Comparison of ENCODE assay signal across 23 cellular contexts in the genomic region with DNA sequence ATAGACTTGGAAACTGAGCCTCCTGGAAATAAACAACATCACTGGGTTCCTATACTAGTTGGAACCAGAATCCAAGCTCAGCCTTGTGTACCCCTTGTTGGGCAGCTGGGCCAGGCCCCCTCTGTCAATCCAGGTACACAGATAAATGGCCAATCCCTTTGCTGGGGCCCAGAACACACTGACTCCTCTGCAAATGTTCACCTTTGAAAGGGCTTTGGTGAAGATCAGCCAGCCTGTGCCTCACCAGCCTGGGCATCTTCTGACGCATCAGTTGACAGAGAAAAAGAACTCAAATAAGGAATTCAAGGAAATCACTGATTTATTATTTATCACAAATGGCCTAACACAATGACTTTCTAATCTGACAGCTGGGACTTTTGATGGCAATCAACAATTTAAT.
DNase-seq lines count a peak whose midpoint lies in the region; ATAC-seq and TF ChIP-seq lines count a peak whose summit lies in the region.
"Had no signal": no experiment of that assay in that cellular context is flagged by ENCODE, and none has a peak within 500 bp of the region (broad histone marks: within the 10 kb centered on the region; RNA-seq: fewer than 3 reads in every experiment).

No MANE protein-coding gene starts in this region.

- no peak overlapping the region for H2AFZ ChIP-seq in DND-41 (ENCODE audit: low read depth, low read length)
- H2AFZ ChIP-seq: hepatocyte had no signal

- no peaks in the 10 kb centered on the region for H4K20me1 ChIP-seq in DND-41 (ENCODE audit: insufficient read depth, low read length)
- H4K20me1 ChIP-seq: BLaER1 treated with 17β-estradiol and CSF1 and Interleukin-3, amounts not matched to agents 10 nM and 100 nM had no signal

- peak overlapping the region; percentile 38 for H3K4me3 Mint-ChIP-seq in activated T-helper 1 cell treated with anti-CD3 and anti-CD28 coated beads, Interleukin-12 subunit alpha, Interleukin-12 subunit beta, Interleukin-2, Interleukin-4 antibody, amounts not matched to agents 30 ng/mL and 10 ng/mL and 1 ng/mL, durations not matched to agents 14 hours and 24 hours and 36 hours
- H3K4me3 Mint-ChIP-seq in naive thymus-derived CD8-positive, alpha-beta T cell, result peak overlapping the region in 9 of 10 donors; percentile 34 to 73 (median 64)
- H3K4me3 Mint-ChIP-seq: brain, nephron, type B pancreatic cell had no signal

- no peak for ATAC-seq in DND-41 (ENCODE audit: insufficient read depth, low read depth)
- no peak for ATAC-seq in naive thymus-derived CD8-positive, alpha-beta T cell
- ATAC-seq: HepG2 had no signal

- H3K36me3 Mint-ChIP-seq in activated T-helper 1 cell treated with anti-CD3 and anti-CD28 coated beads, Interleukin-12 subunit alpha, Interleukin-12 subunit beta, Interleukin-2, Interleukin-4 antibody, amounts not matched to agents 30 ng/mL and 10 ng/mL and 1 ng/mL, durations not matched to agents 14 hours and 24 hours and 36 hours (ENCODE audit: low read depth), result peaks cover 9% of the 10 kb centered on the region
- peaks cover 0 to 4% (median 0%) of the 10 kb centered on the region in 3 donors for H3K36me3 Mint-ChIP-seq in naive thymus-derived CD8-positive, alpha-beta T cell
- H3K36me3 Mint-ChIP-seq: brain, type B pancreatic cell had no signal

- peak overlapping the region; percentile 97 for H3K27ac Mint-ChIP-seq in activated T-helper 1 cell treated with anti-CD3 and anti-CD28 coated beads, Interleukin-12 subunit alpha, Interleukin-12 subunit beta, Interleukin-2, Interleukin-4 antibody, amounts not matched to agents 30 ng/mL and 10 ng/mL and 1 ng/mL, durations not matched to agents 14 hours and 24 hours and 36 hours
- H3K27ac Mint-ChIP-seq in naive thymus-derived CD8-positive, alpha-beta T cell, result peak overlapping the region; percentile 86 to 100 (median 96)
- H3K27ac Mint-ChIP-seq: brain, type B pancreatic cell had no signal

- peak overlapping the region; percentile 99 for H3K27ac ChIP-seq in DND-41 (ENCODE audit: low read length)
- H3K27ac ChIP-seq: BLaER1 treated with 17β-estradiol and CSF1 and Interleukin-3, amounts not matched to agents 10 nM and 100 nM; esophagus muscularis mucosa; hepatocyte; HL-60; left lung; ovary had no signal

- no peak overlapping the region for H3K4me2 ChIP-seq in DND-41 (ENCODE audit: insufficient read depth, low read length)

- H3K27me3 ChIP-seq in DND-41 (ENCODE audit: insufficient read depth, low read length, poor library complexity), result no peaks in the 10 kb centered on the region
- H3K27me3 ChIP-seq: BLaER1 treated with 17β-estradiol and CSF1 and Interleukin-3, amounts not matched to agents 10 nM and 100 nM; hepatocyte; left lung; ovary had no signal

- POLR2A ChIA-PET in naive thymus-derived CD8-positive, alpha-beta T cell (lab: Charles Lee), result interaction anchor here (0.5 to 23.8 kb wide), 9 partner anchors 8 to 1086 kb away, joined by 3 to 361 read pairs (median 6); a partner anchor contains a TSS

- no peaks in the 10 kb centered on the region; the same call in 1 of the 2 replicates for H3K36me3 ChIP-seq in DND-41 (ENCODE audit: insufficient read depth, low read length)
- H3K36me3 ChIP-seq: BLaER1 treated with 17β-estradiol and CSF1 and Interleukin-3, amounts not matched to agents 10 nM and 100 nM; esophagus muscularis mucosa; HAP-1; left lung; ovary had no signal

- peak overlapping the region; percentile 81; the same call in 1 of the 2 replicates for H3K9ac ChIP-seq in DND-41 (ENCODE audit: low read depth, low read length)
- H3K9ac ChIP-seq: BLaER1 treated with 17β-estradiol and CSF1 and Interleukin-3, amounts not matched to agents 10 nM and 100 nM had no signal

- H3K27me3 Mint-ChIP-seq in activated T-helper 1 cell treated with anti-CD3 and anti-CD28 coated beads, Interleukin-12 subunit alpha, Interleukin-12 subunit beta, Interleukin-2, Interleukin-4 antibody, amounts not matched to agents 30 ng/mL and 10 ng/mL and 1 ng/mL, durations not matched to agents 14 hours and 24 hours and 36 hours (ENCODE audit: insufficient read depth), result no peaks in the 10 kb centered on the region
- H3K27me3 Mint-ChIP-seq in naive thymus-derived CD8-positive, alpha-beta T cell, result no peaks in the 10 kb centered on the region
- H3K27me3 Mint-ChIP-seq: type B pancreatic cell had no signal

- peaks cover 92% of the 10 kb centered on the region for H3K4me1 ChIP-seq in DND-41 (ENCODE audit: insufficient read depth, low read length)
- H3K4me1 ChIP-seq: esophagus muscularis mucosa, HAP-1, left lung had no signal

- no peaks in the 10 kb centered on the region for H3K9me3 Mint-ChIP-seq in activated T-helper 1 cell treated with anti-CD3 and anti-CD28 coated beads, Interleukin-12 subunit alpha, Interleukin-12 subunit beta, Interleukin-2, Interleukin-4 antibody, amounts not matched to agents 30 ng/mL and 10 ng/mL and 1 ng/mL, durations not matched to agents 14 hours and 24 hours and 36 hours
- H3K9me3 Mint-ChIP-seq in naive thymus-derived CD8-positive, alpha-beta T cell, result peaks cover 0 to 9% (median 0%) of the 10 kb centered on the region in 9 donors
- H3K9me3 Mint-ChIP-seq: nephron; T-helper 2 cell treated with Interferon-gamma antibody and Interleukin-4, amounts not matched to agents 5 μg/mL and 100 μg/mL, for 36 hours; type B pancreatic cell had no signal

- peak; percentile 45 for DNase-seq in activated CD8-positive, alpha-beta memory T cell treated with anti-CD3 and anti-CD28 coated beads, Interleukin-2, amount 50 U/mL, for 4 hours
- DNase-seq in activated CD8-positive, alpha-beta memory T cell treated with anti-CD3 and anti-CD28 coated beads, Interleukin-2, amount 50 U/mL, for 48 hours, result no peak
- DNase-seq in DND-41 (peak; percentile 12), LoVo (ENCODE audit: low spot score) (no peak), epidermal melanocyte (ENCODE audit: insufficient read length, low spot score) (no peak), Ammon's horn (ENCODE audit: low spot score) (no peak)
- DNase-seq in activated T-helper 1 cell treated with anti-CD3 and anti-CD28 coated beads, Interleukin-12 subunit alpha, Interleukin-12 subunit beta, Interleukin-2, Interleukin-4 antibody, amounts not matched to agents 30 ng/mL and 10 ng/mL and 1 ng/mL, durations not matched to agents 14 hours and 24 hours and 36 hours (ENCODE audit: low spot score), result no peak
- DNase-seq in naive thymus-derived CD8-positive, alpha-beta T cell, result no peak
- DNase-seq: effector memory CD4-positive, alpha-beta T cell; left lung; NCI-H1436; NCI-H524 treated with DMSO at 0.1 percent for 48 hours; ovary had no signal

- TF ChIP-seq CTCF in DND-41 (IDR thresholded peaks at IDR 0.05; ENCODE audit: borderline replicate concordance, extremely low read depth, low read length, poor library complexity, severe bottlenecking), result no peak

- H3K4me1 Mint-ChIP-seq in activated T-helper 1 cell treated with anti-CD3 and anti-CD28 coated beads, Interleukin-12 subunit alpha, Interleukin-12 subunit beta, Interleukin-2, Interleukin-4 antibody, amounts not matched to agents 30 ng/mL and 10 ng/mL and 1 ng/mL, durations not matched to agents 14 hours and 24 hours and 36 hours (ENCODE audit: low read depth), result peaks cover 95% of the 10 kb centered on the region
- peaks cover 47 to 96% (median 90%) of the 10 kb centered on the region in 4 donors for H3K4me1 Mint-ChIP-seq in naive thymus-derived CD8-positive, alpha-beta T cell

- intact Hi-C loops in activated T-helper 1 cell treated with anti-CD3 and anti-CD28 coated beads, Interleukin-12 subunit alpha, Interleukin-12 subunit beta, Interleukin-2, Interleukin-4 antibody, amounts not matched to agents 30 ng/mL and 10 ng/mL and 1 ng/mL, durations not matched to agents 14 hours and 24 hours and 36 hours (cut with micrococcal nuclease), result loop anchor here (1.0 kb wide), 2 partner anchors 12 to 53 kb away; no protein-coding TSS in a partner anchor

- H3K4me3 ChIP-seq in DND-41 (ENCODE audit: low read depth in 1 of 2, low read length in 2 of 2), result no peak overlapping the region
- H3K4me3 ChIP-seq: BLaER1 treated with 17β-estradiol and CSF1 and Interleukin-3, amounts not matched to agents 10 nM and 100 nM; esophagus muscularis mucosa; HAP-1; hepatocyte; left lung; ovary had no signal

- H3K9me3 ChIP-seq in DND-41 (ENCODE audit: insufficient read depth, low read length, severe bottlenecking), result no peaks in the 10 kb centered on the region
- H3K9me3 ChIP-seq: BLaER1 treated with 17β-estradiol and CSF1 and Interleukin-3, amounts not matched to agents 10 nM and 100 nM; esophagus muscularis mucosa; HAP-1; left lung; ovary had no signal

- peaks cover 25% of the 10 kb centered on the region for H3K79me2 ChIP-seq in DND-41 (ENCODE audit: insufficient read depth, low read length)
- H3K79me2 ChIP-seq: hepatocyte had no signal

Comparison
In these comparisons a context has a peak if more than half of its experiments do, and no peak if none do; other contexts are left out.
1. DNase-seq: peak in activated CD8-positive, alpha-beta memory T cell treated with anti-CD3 and anti-CD28 coated beads, Interleukin-2, amount 50 U/mL, for 4 hours (single experiment) and DND-41 (single experiment); none in activated CD8-positive, alpha-beta memory T cell treated with anti-CD3 and anti-CD28 coated beads, Interleukin-2, amount 50 U/mL, for 48 hours (single experiment), activated T-helper 1 cell treated with anti-CD3 and anti-CD28 coated beads, Interleukin-12 subunit alpha, Interleukin-12 subunit beta, Interleukin-2, Interleukin-4 antibody, amounts not matched to agents 30 ng/mL and 10 ng/mL and 1 ng/mL, durations not matched to agents 14 hours and 24 hours and 36 hours (single experiment), naive thymus-derived CD8-positive, alpha-beta T cell (0 of 10), LoVo (single experiment), epidermal melanocyte (single experiment) and Ammon's horn (single experiment).